1 cellular context compared by ENCODE assay signal in the genomic region with DNA sequence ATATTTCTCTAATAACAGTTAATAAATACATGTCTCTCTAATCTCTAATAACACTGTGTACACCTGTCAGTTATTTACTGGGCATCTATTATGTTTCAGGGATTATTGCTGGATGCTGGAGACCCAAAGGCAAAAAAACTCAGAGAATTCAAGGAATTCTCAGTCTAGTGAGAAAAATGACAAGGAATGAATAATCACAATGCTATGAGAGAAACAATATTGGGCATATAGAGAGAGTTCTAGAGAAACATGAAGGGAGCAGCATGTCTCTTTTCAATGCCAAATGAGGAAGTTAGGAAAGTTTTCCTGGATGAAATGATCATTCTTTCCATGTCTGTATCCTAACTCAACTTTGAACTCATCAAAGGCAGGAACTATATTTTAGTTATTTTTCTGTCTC.
TF ChIP-seq lines count a peak whose summit lies in the region.

No MANE protein-coding gene starts in this region.

TF ChIP-seq in IMR-90, 13 proteins besides CTCF, POLR2A, EP300 and RAD21:
- no peak for TF ChIP-seq RFX5 (IDR thresholded peaks at IDR 0.05; ENCODE audit: low read depth, low read length)
